1 cellular context compared by ENCODE assay signal in the genomic region with DNA sequence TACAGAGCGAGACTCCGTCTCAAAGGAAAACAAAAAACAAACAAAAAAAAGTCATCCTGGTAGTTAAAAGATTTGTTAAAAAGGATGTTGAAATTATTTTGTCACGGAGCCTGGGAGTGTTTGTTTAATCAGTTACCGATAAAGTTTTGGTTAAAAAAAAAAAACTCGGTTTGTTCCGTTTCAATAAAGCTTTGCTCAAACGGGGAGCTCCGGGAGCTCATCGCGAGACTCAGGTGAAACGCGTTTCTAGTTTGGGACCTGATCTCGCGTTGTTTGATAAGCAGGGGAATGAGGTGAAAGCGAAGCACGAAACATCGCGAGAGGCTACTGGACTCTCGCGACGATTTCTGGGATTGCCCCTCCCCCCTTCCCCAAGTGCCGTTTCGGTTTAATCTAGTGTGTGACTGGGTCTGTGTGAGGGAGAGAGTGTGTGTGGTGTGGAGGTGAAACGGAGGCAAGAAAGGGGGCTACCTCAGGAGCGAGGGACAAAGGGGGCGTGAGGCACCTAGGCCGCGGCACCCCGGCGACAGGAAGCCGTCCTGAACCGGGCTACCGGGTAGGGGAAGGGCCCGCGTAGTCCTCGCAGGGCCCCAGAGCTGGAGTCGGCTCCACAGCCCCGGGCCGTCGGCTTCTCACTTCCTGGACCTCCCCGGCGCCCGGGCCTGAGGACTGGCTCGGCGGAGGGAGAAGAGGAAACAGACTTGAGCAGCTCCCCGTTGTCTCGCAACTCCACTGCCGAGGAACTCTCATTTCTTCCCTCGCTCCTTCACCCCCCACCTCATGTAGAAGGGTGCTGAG.
TF ChIP-seq lines count a peak whose summit lies in the region.

A gene (plus strand): TSS at position 374 of the 798 bp plus-strand sequence. CDS start 586 bp downstream, outside the sequence.

TF ChIP-seq in WTC11, 78 proteins besides CTCF, POLR2A, EP300 and RAD21 (continued from another document):
- TF ChIP-seq PRRX2 (CRISPR knock-in tag; IDR thresholded peaks at IDR 0.05), result no peak
- TF ChIP-seq, protein P1, sequence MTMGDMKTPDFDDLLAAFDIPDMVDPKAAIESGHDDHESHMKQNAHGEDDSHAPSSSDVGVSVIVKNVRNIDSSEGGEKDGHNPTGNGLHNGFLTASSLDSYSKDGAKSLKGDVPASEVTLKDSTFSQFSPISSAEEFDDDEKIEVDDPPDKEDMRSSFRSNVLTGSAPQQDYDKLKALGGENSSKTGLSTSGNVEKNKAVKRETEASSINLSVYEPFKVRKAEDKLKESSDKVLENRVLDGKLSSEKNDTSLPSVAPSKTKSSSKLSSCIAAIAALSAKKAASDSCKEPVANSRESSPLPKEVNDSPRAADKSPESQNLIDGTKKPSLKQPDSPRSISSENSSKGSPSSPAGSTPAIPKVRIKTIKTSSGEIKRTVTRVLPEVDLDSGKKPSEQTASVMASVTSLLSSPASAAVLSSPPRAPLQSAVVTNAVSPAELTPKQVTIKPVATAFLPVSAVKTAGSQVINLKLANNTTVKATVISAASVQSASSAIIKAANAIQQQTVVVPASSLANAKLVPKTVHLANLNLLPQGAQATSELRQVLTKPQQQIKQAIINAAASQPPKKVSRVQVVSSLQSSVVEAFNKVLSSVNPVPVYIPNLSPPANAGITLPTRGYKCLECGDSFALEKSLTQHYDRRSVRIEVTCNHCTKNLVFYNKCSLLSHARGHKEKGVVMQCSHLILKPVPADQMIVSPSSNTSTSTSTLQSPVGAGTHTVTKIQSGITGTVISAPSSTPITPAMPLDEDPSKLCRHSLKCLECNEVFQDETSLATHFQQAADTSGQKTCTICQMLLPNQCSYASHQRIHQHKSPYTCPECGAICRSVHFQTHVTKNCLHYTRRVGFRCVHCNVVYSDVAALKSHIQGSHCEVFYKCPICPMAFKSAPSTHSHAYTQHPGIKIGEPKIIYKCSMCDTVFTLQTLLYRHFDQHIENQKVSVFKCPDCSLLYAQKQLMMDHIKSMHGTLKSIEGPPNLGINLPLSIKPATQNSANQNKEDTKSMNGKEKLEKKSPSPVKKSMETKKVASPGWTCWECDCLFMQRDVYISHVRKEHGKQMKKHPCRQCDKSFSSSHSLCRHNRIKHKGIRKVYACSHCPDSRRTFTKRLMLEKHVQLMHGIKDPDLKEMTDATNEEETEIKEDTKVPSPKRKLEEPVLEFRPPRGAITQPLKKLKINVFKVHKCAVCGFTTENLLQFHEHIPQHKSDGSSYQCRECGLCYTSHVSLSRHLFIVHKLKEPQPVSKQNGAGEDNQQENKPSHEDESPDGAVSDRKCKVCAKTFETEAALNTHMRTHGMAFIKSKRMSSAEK (CRISPR knock-in tag; IDR thresholded peaks at IDR 0.05; ENCODE audit: borderline replicate concordance), result no peak
